In the genomic region with DNA sequence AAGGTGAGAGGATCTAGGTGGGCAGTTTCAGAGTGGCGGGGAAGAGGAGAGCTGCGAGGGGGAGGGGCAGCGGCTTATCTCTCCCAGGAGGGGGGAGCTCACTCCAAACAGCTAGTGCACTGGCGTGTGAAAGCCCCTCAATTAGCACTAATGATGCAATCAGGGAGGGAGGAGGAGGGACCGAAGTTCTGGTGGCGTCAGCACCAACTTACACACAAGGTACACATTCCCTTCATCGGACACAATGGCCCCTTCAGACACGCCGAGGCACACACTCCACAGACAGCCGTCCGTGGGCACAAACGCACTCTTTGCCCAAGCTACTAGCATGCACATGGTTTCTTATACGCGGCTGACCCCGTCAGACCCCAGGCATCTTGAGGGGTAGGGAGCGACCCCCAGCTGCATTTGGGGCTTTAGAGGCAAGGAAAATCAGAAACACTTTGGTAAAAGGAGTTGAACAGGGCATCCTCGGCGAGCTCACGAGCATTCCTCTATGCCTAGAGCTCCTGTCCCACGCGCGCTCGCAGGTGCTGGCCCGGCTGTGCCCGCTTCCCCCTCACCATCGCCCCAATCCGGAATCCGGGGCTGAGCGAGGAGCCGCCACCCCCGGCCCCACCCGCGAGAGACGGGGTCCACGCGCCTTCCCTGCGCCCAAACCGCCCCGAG, we compare ENCODE assay signal across 8 cellular contexts. TPM values are rescaled to one million over a fixed set of nuclear protein-coding genes. Genes with fewer than 3 reads are reported as not detected.
DNase-seq lines count a peak whose midpoint lies in the region; ATAC-seq and TF ChIP-seq lines count a peak whose summit lies in the region.

No MANE protein-coding gene starts in this region.

- peak in 1 of 2 donors; percentile 31 for ATAC-seq in activated T-cell treated with anti-CD3 and anti-CD28 coated beads, Interleukin-2, amount 50 U/mL, for 4 hours
- ATAC-seq in omental fat pad (ENCODE audit: low FRiP score) (peak; percentile 3), GM18517 (IDR thresholded peaks at IDR 0.05; ENCODE audit: unreplicated experiment) (no peak)

- H3K27me3 ChIP-seq in SJCRH30 (no peaks in the 10 kb centered on the region), esophagus muscularis mucosa (peaks cover 0 to 4% (median 0%) of the 10 kb centered on the region in 4 donors)

- peaks cover 63% of the 10 kb centered on the region for H3K27me3 Mint-ChIP-seq in activated T-cell treated with anti-CD3 and anti-CD28 coated beads, Interleukin-2, amount 50 U/mL, for 4 hours (ENCODE audit: low read depth)

- intact Hi-C loops in esophagus muscularis mucosa (cut with DNase I), result loop anchor here (5.0 kb wide), 1 partner anchor 80 kb away; no protein-coding TSS in a partner anchor

- TF ChIP-seq POLR2A in esophagus muscularis mucosa (IDR thresholded peaks at IDR 0.05; ENCODE audit: low read depth), result no peak

- TF ChIP-seq CTCF in esophagus muscularis mucosa (IDR thresholded peaks at IDR 0.05), result no peak
- TF ChIP-seq CTCF in omental fat pad (IDR thresholded peaks at IDR 0.05), result no peak

- peaks cover 28% of the 10 kb centered on the region for H3K4me1 ChIP-seq in SJCRH30
- H3K4me1 ChIP-seq in esophagus muscularis mucosa, result peaks cover 22 to 47% (median 39%) of the 10 kb centered on the region in 4 donors

- H3K4me3 ChIP-seq in SJCRH30 (peak overlapping the region; percentile 86), esophagus muscularis mucosa (peak overlapping the region; percentile 77 to 95 (median 86))

- H3K9me3 ChIP-seq in SJCRH30 (replicated peaks), result no peaks in the 10 kb centered on the region
- no peaks in the 10 kb centered on the region for H3K9me3 ChIP-seq in esophagus muscularis mucosa

- H3K36me3 Mint-ChIP-seq in activated T-cell treated with anti-CD3 and anti-CD28 coated beads, Interleukin-2, amount 50 U/mL, for 4 hours (ENCODE audit: insufficient read depth), result no peaks in the 10 kb centered on the region

- WGBS in esophagus muscularis mucosa, result 11% methylated on average over 19 of the region's 39 CpGs

- H3K9me3 Mint-ChIP-seq in activated T-cell treated with anti-CD3 and anti-CD28 coated beads, Interleukin-2, amount 50 U/mL, for 4 hours, result no peaks in the 10 kb centered on the region

- DNase-seq in activated T-cell treated with anti-CD3 and anti-CD28 coated beads, Interleukin-2, amount 50 U/mL, for 4 hours, result no peak
- DNase-seq in activated T-cell treated with anti-CD3 and anti-CD28 coated beads for 4 hours (no peak), SJCRH30 (peak; percentile 80 to 81), esophagus muscularis mucosa (ENCODE audit: extremely low spot score) (no peak), omental fat pad (ENCODE audit: low spot score) (no peak), AG20443 (ENCODE audit: low spot score) (no peak), UCSD-AML1 (lab: John Stamatoyannopoulos, UW; ENCODE audit: unreplicated experiment) (no peak)

- TF ChIP-seq EP300 in esophagus muscularis mucosa (IDR thresholded peaks at IDR 0.05), result no peak

- H3K27ac ChIP-seq in SJCRH30, result peak overlapping the region; percentile 91
- peak overlapping the region; percentile 91 to 97 (median 94) for H3K27ac ChIP-seq in esophagus muscularis mucosa (replicated peaks in 1 of 4)

- peaks cover 2% of the 10 kb centered on the region for H3K4me1 Mint-ChIP-seq in activated T-cell treated with anti-CD3 and anti-CD28 coated beads, Interleukin-2, amount 50 U/mL, for 4 hours (ENCODE audit: low read depth)

- H3K4me3 Mint-ChIP-seq in activated T-cell treated with anti-CD3 and anti-CD28 coated beads, Interleukin-2, amount 50 U/mL, for 4 hours, result peak overlapping the region; percentile 75

- H3K36me3 ChIP-seq in SJCRH30 (peaks cover 33% of the 10 kb centered on the region), esophagus muscularis mucosa (no peaks in the 10 kb centered on the region)

RNA-seq across cellular contexts. Expression of a gene that starts 0.9 kb away (rescaled TPM):
- under 1 TPM in 1 of 3 donors, not detected in 2; 0.19 TPM for total RNA-seq in activated T-cell treated with anti-CD3 and anti-CD28 coated beads, Interleukin-2, amount 50 U/mL, for 4 hours
- 361 and 363 TPM in 2 replicates for total RNA-seq in SJCRH30 (2014; rRNA removed; shearing (Covaris generic))
- total RNA-seq in esophagus muscularis mucosa (100 to 1,000 TPM; 102 to 290 (median 208) TPM), omental fat pad (100 to 1,000 TPM in 3 of 4 donors, 10 to 100 TPM in 1; 72.6 to 307 (median 149) TPM)

Comparison
In these comparisons a context has a peak if more than half of its experiments do, and no peak if none do; other contexts are left out.
1. DNase-seq: peak in SJCRH30 (2 of 2); none in activated T-cell treated with anti-CD3 and anti-CD28 coated beads, Interleukin-2, amount 50 U/mL, for 4 hours (single experiment), activated T-cell treated with anti-CD3 and anti-CD28 coated beads for 4 hours (single experiment), esophagus muscularis mucosa (single experiment), omental fat pad (single experiment), AG20443 (single experiment) and UCSD-AML1 (single experiment).
2. RNA of a gene that starts 0.9 kb away (total RNA-seq): 361 to 363 TPM in SJCRH30, 102 to 290 TPM in esophagus muscularis mucosa and 72.6 to 307 TPM in omental fat pad; 0.19 TPM in activated T-cell treated with anti-CD3 and anti-CD28 coated beads, Interleukin-2, amount 50 U/mL, for 4 hours; every median in the first group is over 10 times any median in the second.